ENCODE assay signal across 27 cellular contexts in the genomic region with DNA sequence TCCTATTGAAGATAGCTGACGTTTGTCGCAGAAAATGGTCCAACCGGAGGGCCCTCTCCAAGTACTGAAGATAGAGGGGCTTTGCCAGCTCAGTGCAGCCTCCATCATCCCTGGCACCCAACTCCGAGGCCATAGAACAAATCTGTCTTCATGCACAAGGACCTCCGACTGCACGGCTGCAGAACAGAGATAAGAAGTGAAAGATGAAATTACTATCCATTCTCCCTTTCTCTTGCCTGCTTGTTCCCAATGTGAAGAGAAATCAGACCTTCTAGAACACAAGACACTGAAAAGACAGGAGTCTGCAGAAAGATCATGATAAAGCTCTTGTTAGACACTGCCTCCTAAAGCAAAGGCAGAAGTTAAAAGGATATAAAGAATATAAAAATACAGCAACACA.
"Had no signal": no experiment of that assay in that cellular context is flagged by ENCODE, and none has a peak within 500 bp of the region (broad histone marks: within the 10 kb centered on the region; RNA-seq: fewer than 3 reads in every experiment).

No MANE protein-coding gene starts in this region.

- H3K4me3 Mint-ChIP-seq: activated B cell treated with CpG ODN at 0.5 μM for 24 hours; activated CD8-positive, alpha-beta T cell treated with anti-CD3 and anti-CD28 coated beads for 36 hours; activated naive CD8-positive, alpha-beta T cell; activated T-cell treated with anti-CD3 and anti-CD28 coated beads, Interleukin-2, amount 50 U/mL, for 4 hours; effector memory CD8-positive, alpha-beta T cell had no signal

- H3K27ac Mint-ChIP-seq: activated B cell treated with CpG ODN at 0.5 μM for 24 hours; activated CD8-positive, alpha-beta T cell treated with anti-CD3 and anti-CD28 coated beads for 36 hours; activated naive CD8-positive, alpha-beta T cell had no signal

- ATAC-seq: activated CD4-positive, CD25-positive, alpha-beta regulatory T cell treated with anti-CD3 and anti-CD28 coated beads, Interleukin-2, amount 50 U/mL, for 24 hours; activated CD8-positive, alpha-beta T cell treated with anti-CD3 and anti-CD28 coated beads for 36 hours; activated T-cell treated with anti-CD3 and anti-CD28 coated beads, Interleukin-2, amount 50 U/mL, for 4 hours; effector memory CD8-positive, alpha-beta T cell; gastroesophageal sphincter; heart right ventricle had no signal

- H3K27me3 ChIP-seq: brain microvascular endothelial cell, esophagus squamous epithelium, gastroesophageal sphincter, heart right ventricle, hepatocyte had no signal

- H3K4me3 ChIP-seq: esophagus squamous epithelium, gastroesophageal sphincter, heart right ventricle, hepatocyte had no signal

- H3K9me3 Mint-ChIP-seq: activated B cell treated with CpG ODN at 0.5 μM for 24 hours; activated CD8-positive, alpha-beta T cell treated with anti-CD3 and anti-CD28 coated beads for 36 hours; activated T-cell treated with anti-CD3 and anti-CD28 coated beads, Interleukin-2, amount 50 U/mL, for 4 hours; effector memory CD8-positive, alpha-beta T cell had no signal

- H3K4me1 ChIP-seq: esophagus squamous epithelium, gastroesophageal sphincter, heart right ventricle had no signal

- H3K27me3 Mint-ChIP-seq: activated B cell treated with CpG ODN at 0.5 μM for 24 hours; activated CD8-positive, alpha-beta T cell treated with anti-CD3 and anti-CD28 coated beads for 36 hours; activated naive CD8-positive, alpha-beta T cell; effector memory CD8-positive, alpha-beta T cell had no signal

- H3K9me3 ChIP-seq: esophagus squamous epithelium, gastroesophageal sphincter, heart right ventricle had no signal

- H3K27ac ChIP-seq: brain microvascular endothelial cell, esophagus squamous epithelium, gastroesophageal sphincter, heart right ventricle, hepatocyte, WERI-Rb-1 had no signal

- DNase-seq: activated B cell treated with CpG ODN at 0.5 μM for 24 hours; activated CD4-positive, alpha-beta T cell treated with anti-CD3 and anti-CD28 coated beads for 48 hours; activated CD4-positive, alpha-beta T cell treated with anti-CD3 and anti-CD28 coated beads, Interleukin-2, amount 50 U/mL, for 1 hour; activated CD4-positive, alpha-beta T cell treated with anti-CD3 and anti-CD28 coated beads, Interleukin-2, amount 50 U/mL, for 48 hours; activated CD8-positive, alpha-beta memory T cell treated with anti-CD3 and anti-CD28 coated beads for 24 hours; activated CD8-positive, alpha-beta T cell treated with anti-CD3 and anti-CD28 coated beads for 36 hours; activated effector memory CD4-positive, alpha-beta T cell treated with Interleukin-2 at 50 U/mL for 16 hours; activated gamma-delta T cell treated with Interleukin-2 at 50 U/mL for 16 hours; activated naive CD4-positive, alpha-beta T cell treated with anti-CD3 and anti-CD28 coated beads, Interleukin-2, amount 50 U/mL, for 16 hours; activated naive CD4-positive, alpha-beta T cell treated with Interleukin-2 at 50 U/mL for 16 hours; activated T-cell treated with anti-CD3 and anti-CD28 coated beads, Interleukin-2, amount 50 U/mL, for 4 hours; amniotic stem cell; anterior cingulate cortex; brain microvascular endothelial cell; cortex of kidney; dermis blood vessel endothelial cell; effector CD4-positive, alpha-beta T cell; effector memory CD8-positive, alpha-beta T cell; esophagus squamous epithelium; foreskin melanocyte; heart right ventricle; T-helper 2 cell; WERI-Rb-1 had no signal
